Comparison of ENCODE assay signal across 1 cellular context in the genomic region with DNA sequence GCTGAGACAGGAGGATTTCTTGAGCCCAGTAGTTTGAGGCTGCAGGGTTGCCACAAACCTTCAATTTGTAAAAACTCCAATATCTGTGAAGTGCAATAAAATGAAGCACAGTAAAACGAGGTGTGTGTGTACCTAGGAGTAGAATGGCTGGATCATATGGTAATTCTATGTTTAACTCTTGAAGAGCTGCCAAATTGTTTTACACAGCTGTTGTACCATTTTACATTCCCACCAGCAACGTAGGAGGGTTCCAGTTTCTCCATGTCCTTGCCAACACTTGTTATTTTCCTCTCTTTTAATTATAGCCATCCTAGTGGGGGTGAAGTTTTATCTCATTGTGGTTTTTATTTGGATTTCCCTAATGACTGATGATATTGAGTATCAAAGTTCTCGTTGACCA.
A peak's percentile ranks its signal among the peaks of the same experiment; 100 is the strongest.
TF ChIP-seq lines count a peak whose summit lies in the region.

No MANE protein-coding gene starts in this region.

TF ChIP-seq in HepG2, 621 proteins besides CTCF, POLR2A, EP300 and RAD21 (continued from another document):
- TF ChIP-seq ZNF646 (CRISPR knock-in tag; IDR thresholded peaks at IDR 0.05), result no peak
- no peak for TF ChIP-seq MAFF (IDR thresholded peaks at IDR 0.05; ENCODE audit: low read depth, low read length)
- no peak for TF ChIP-seq ERF (CRISPR knock-in tag; IDR thresholded peaks at IDR 0.05)
- no peak for TF ChIP-seq ZNF574 (CRISPR knock-in tag; IDR thresholded peaks at IDR 0.05)
- TF ChIP-seq CBX2 (IDR thresholded peaks at IDR 0.05; ENCODE audit: low read depth, low read length), result no peak
- TF ChIP-seq CBX2 (CRISPR knock-in tag; IDR thresholded peaks at IDR 0.05; ENCODE audit: low read depth), result no peak
- TF ChIP-seq ZNF7 (CRISPR knock-in tag; IDR thresholded peaks at IDR 0.05), result peak; percentile 85
- no peak for TF ChIP-seq FOSL2 (CRISPR knock-in tag; IDR thresholded peaks at IDR 0.05)
- TF ChIP-seq SUZ12 (IDR thresholded peaks at IDR 0.05; ENCODE audit: low read depth, low read length), result no peak
- peak; percentile 58; the same call in 1 of the 2 replicates for TF ChIP-seq ZNF770 (CRISPR knock-in tag; IDR thresholded peaks at IDR 0.05)
- TF ChIP-seq ZNF362 (CRISPR knock-in tag; IDR thresholded peaks at IDR 0.05; ENCODE audit: borderline replicate concordance), result no peak
- TF ChIP-seq DR1 (CRISPR knock-in tag; IDR thresholded peaks at IDR 0.05), result no peak
- TF ChIP-seq ZNF24 (IDR thresholded peaks at IDR 0.05), result no peak
